ENCODE assay signal across 23 cellular contexts in the genomic region with DNA sequence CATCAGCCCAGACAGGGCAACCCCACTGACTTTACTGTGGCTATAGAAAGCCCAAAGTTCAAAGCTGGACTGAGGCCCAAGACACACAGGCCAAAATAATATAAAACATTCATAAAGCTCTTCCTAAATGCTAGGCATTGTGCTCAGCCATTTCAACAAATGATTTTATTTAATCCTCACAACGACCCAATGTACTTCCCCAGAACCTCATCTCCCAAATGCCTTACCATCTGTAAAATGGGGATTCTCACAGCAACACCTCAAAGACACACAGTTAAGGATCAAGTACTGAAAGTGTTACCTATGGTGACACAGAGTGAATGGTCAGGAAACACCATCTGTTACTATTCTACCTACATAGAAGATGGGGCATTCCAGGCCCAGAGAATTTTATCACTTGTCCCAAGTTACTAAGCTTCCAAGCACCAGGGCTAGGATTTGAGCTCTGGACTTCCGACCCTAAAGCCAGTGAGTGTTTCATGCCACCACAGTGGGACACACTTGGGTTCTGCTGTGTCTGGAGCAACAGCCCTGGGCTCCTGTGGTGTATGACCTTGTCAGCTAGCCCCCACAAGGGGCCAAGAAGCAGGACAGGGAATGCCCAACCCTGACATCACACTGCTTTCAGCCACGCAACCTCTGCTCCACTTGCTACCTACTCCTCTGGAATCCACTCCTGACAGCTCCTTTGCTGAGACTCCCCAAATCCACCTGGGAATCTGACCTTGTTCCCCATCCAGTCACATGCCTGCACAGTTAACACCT. TPM values are rescaled to one million over a fixed set of nuclear protein-coding genes. Genes with fewer than 3 reads are reported as not detected.
DNase-seq lines count a peak whose midpoint lies in the region; ATAC-seq, FAIRE-seq and TF ChIP-seq lines count a peak whose summit lies in the region.
"Had no signal": no experiment of that assay in that cellular context is flagged by ENCODE, and none has a peak within 500 bp of the region (broad histone marks: within the 10 kb centered on the region; RNA-seq: fewer than 3 reads in every experiment).

No MANE protein-coding gene starts in this region.

- H3K4me2 ChIP-seq in IMR-90 (ENCODE audit: low read depth, low read length) (no peak overlapping the region), H1 (ENCODE audit: insufficient read depth in 1 of 2, low read depth in 2 of 2, low read length in 2 of 2) (no peak overlapping the region)

- H2AFZ ChIP-seq in IMR-90 (replicated peaks; ENCODE audit: low read length, poor library complexity): no peak overlapping the region
- H2AFZ ChIP-seq in H1 (ENCODE audit: low read length): no peak overlapping the region

- H4K91ac ChIP-seq in IMR-90 (ENCODE audit: insufficient read depth, low read depth, low read length) (no peak overlapping the region), H1 (replicated peaks; ENCODE audit: insufficient read length, low read length) (no peak overlapping the region)

- no peak for DNase-seq in IMR-90
- DNase-seq in H1 (ENCODE audit: low read depth in 1 of 2, low spot score in 2 of 2): no peak
- no peak for DNase-seq in progenitor cell of endocrine pancreas (ENCODE audit: low spot score, unreplicated experiment)
- DNase-seq in activated CD4-positive, alpha-beta T cell treated with anti-CD3 and anti-CD28 coated beads for 48 hours: no peak
- no peak for DNase-seq in breast epithelium (ENCODE audit: low spot score in 2 of 2)
- no peak for DNase-seq in anterior cingulate cortex (lab: John Stamatoyannopoulos, UW)
- DNase-seq: ACHN; DMS79 treated with DMSO at 0.1 percent for 48 hours; GOT3; MM.1S; NCI-H1092; NCI-H2081; NCI-H2171 treated with DMSO at 0.1 percent for 48 hours; NCI-H446 treated with DMSO at 0.1 percent for 48 hours; NK-92 treated with Interleukin-12 subunit alpha and Interleukin-12 subunit beta, amount 100 ng/mL, for 24 hours; SHP77 treated with DMSO at 0.1 percent for 48 hours; SK-N-SH had no signal

- no peaks in the 10 kb centered on the region for H3K27me3 Mint-ChIP-seq in progenitor cell of endocrine pancreas

- H3K23ac ChIP-seq in IMR-90 (ENCODE audit: low read depth, low read length): peak overlapping the region; percentile 41; the same call in 1 of the 2 replicates
- H3K23ac ChIP-seq in H1 (ENCODE audit: insufficient read length): no peak overlapping the region

- H3K79me1 ChIP-seq in IMR-90 (ENCODE audit: low read depth in 1 of 2, low read length in 2 of 2) (peaks cover 7 to 88% of the 10 kb centered on the region in 2 experiments; a peak in 3 of 4 replicates), H1 (ENCODE audit: low read depth, low read length) (peaks cover 16% of the 10 kb centered on the region)

- H3K36me3 ChIP-seq in IMR-90 (ENCODE audit: control insufficient read depth, insufficient read depth, low read length) (peaks cover 12% of the 10 kb centered on the region), H1 (ENCODE audit: control insufficient read depth in 2 of 4, insufficient read depth in 4 of 4, low read length in 3 of 4) (no peaks in the 10 kb centered on the region), breast epithelium (no peaks in the 10 kb centered on the region)

- no peak overlapping the region for H3K4me3 Mint-ChIP-seq in progenitor cell of endocrine pancreas (ENCODE audit: low read depth)

- dilution Hi-C loops in IMR-90 (cut with HindIII; ENCODE audit: low sequenced_read_pairs, unreplicated experiment): loop anchor here (25.0 kb wide), 1 partner anchor 117 kb away; no protein-coding TSS in a partner anchor

- WGBS in IMR-90 (ENCODE audit: extremely low coverage in 2 of 2, insufficient read length in 1 of 2), 2 experiments: 100% methylated on average over 1 of the region's 3 CpGs; no CpG with 5 or more reads in 1 of the 2 experiments
- WGBS in H1 (ENCODE audit: extremely low coverage in 1 of 2, insufficient coverage in 1 of 2, insufficient read length in 1 of 2, insufficient replicate concordance in 2 of 2, low coverage in 1 of 2, low lambda C conversion rate in 2 of 2, missing lambda C conversion rate in 1 of 2), 2 experiments: 86% methylated on average over 3 of the region's 3 CpGs; no CpG with 5 or more reads in 1 of the 2 experiments

- H2BK15ac ChIP-seq in IMR-90 (ENCODE audit: low read depth, low read length): no peak overlapping the region
- no peak overlapping the region for H2BK15ac ChIP-seq in H1 (ENCODE audit: low read length)

- H4K5ac ChIP-seq in IMR-90 (ENCODE audit: low read depth, low read length): no peak overlapping the region
- no peak overlapping the region for H4K5ac ChIP-seq in H1 (ENCODE audit: insufficient read length, low read depth, low read length)

- H3K23me2 ChIP-seq in H1 (ENCODE audit: low read depth, low read length): no peaks in the 10 kb centered on the region

- no peaks in the 10 kb centered on the region for H3K9me3 Mint-ChIP-seq in progenitor cell of endocrine pancreas (ENCODE audit: low read depth)

- TF ChIP-seq POLR2A in IMR-90 (IDR thresholded peaks at IDR 0.05; ENCODE audit: low read depth, low read length): no peak
- no peak for TF ChIP-seq POLR2A in H1 (IDR thresholded peaks at IDR 0.05; ENCODE audit: control extremely low read depth in 1 of 2, low read depth in 2 of 2, low read length in 2 of 2)
- TF ChIP-seq POLR2A in breast epithelium (IDR thresholded peaks at IDR 0.05): no peak

- peaks cover 72% of the 10 kb centered on the region for H4K20me1 ChIP-seq in IMR-90 (ENCODE audit: insufficient read depth, low read length)
- H4K20me1 ChIP-seq in H1 (replicated peaks in 1 of 2; ENCODE audit: control insufficient read depth in 1 of 2, insufficient read depth in 2 of 2, low read length in 2 of 2): peaks cover 0 to 8% of the 10 kb centered on the region in 2 experiments

- peaks cover 54% of the 10 kb centered on the region for H3K9me1 ChIP-seq in IMR-90 (ENCODE audit: insufficient read depth, low read length)

- no peak overlapping the region for H3K4me3 ChIP-seq in IMR-90 (ENCODE audit: insufficient read depth, low read depth, low read length)
- no peak overlapping the region for H3K4me3 ChIP-seq in H1 (ENCODE audit: extremely low read depth in 1 of 4, insufficient read depth in 2 of 4, low read depth in 3 of 4, low read length in 4 of 4)
- H3K4me3 ChIP-seq in breast epithelium: no peak overlapping the region

- BruUV-seq in IMR-90 (replicated peaks; lab: Mats Ljungman, UMichigan): no TSS peak

- TF ChIP-seq CTCF in IMR-90 (conservative IDR thresholded peaks at IDR 0.05; ENCODE audit: low read depth, low read length): no peak
- no peak for TF ChIP-seq CTCF in H1 (IDR thresholded peaks at IDR 0.05; ENCODE audit: control extremely low read depth in 1 of 3, insufficient read depth in 1 of 3, low read depth in 1 of 3, low read length in 3 of 3)
- no peak for TF ChIP-seq CTCF in progenitor cell of endocrine pancreas (IDR thresholded peaks at IDR 0.05; ENCODE audit: unreplicated experiment)
- no peak for TF ChIP-seq CTCF in breast epithelium (IDR thresholded peaks at IDR 0.05)

- H2BK20ac ChIP-seq in IMR-90 (ENCODE audit: low read depth, low read length): no peak overlapping the region
- no peak overlapping the region for H2BK20ac ChIP-seq in H1 (ENCODE audit: low read length)

- H3K56ac ChIP-seq in IMR-90 (ENCODE audit: extremely low read depth, insufficient read depth, low read length) (no peak overlapping the region), H1 (replicated peaks; ENCODE audit: insufficient read length, low read depth, low read length) (no peak overlapping the region)

- H2BK5ac ChIP-seq in IMR-90 (ENCODE audit: low read depth, low read length, poor library complexity, severe bottlenecking): no peak overlapping the region
- H2BK5ac ChIP-seq in H1 (ENCODE audit: low read depth, low read length): no peak overlapping the region

- in situ Hi-C loops in IMR-90 (cut with MboI; ENCODE audit: low sequenced_read_pairs): loop anchor here (25.0 kb wide), 1 partner anchor 567 kb away; the partner anchor contains the start of gene POLR1E

- H2AK5ac ChIP-seq in IMR-90 (ENCODE audit: low read depth, low read length) (no peak overlapping the region), H1 (ENCODE audit: low read depth, low read length) (no peak overlapping the region; the same call in 1 of the 2 replicates)

- H3K4me1 Mint-ChIP-seq in progenitor cell of endocrine pancreas (ENCODE audit: low read depth): peaks cover 37% of the 10 kb centered on the region

- no peak for TF ChIP-seq EP300 in H1 (IDR thresholded peaks at IDR 0.05; ENCODE audit: borderline replicate concordance in 1 of 2, low read depth in 2 of 2, low read length in 2 of 2)

- H3K4me1 ChIP-seq in IMR-90 (ENCODE audit: control insufficient read depth, insufficient read depth, low read length) (peaks cover 23% of the 10 kb centered on the region), H1 (replicated peaks in 1 of 4; ENCODE audit: control insufficient read depth in 3 of 4, insufficient read depth in 4 of 4, low read length in 3 of 4) (peaks cover 2 to 13% (median 7%) of the 10 kb centered on the region in 4 experiments; a peak in 6 of 7 replicates), breast epithelium (peaks cover 0 to 6% of the 10 kb centered on the region in 2 donors)

- H3K4ac ChIP-seq in IMR-90 (ENCODE audit: low read depth, low read length): peak overlapping the region; percentile 2; the same call in 1 of the 2 replicates
- no peak overlapping the region for H3K4ac ChIP-seq in H1 (replicated peaks; ENCODE audit: insufficient read length, low read depth, low read length)

- H3K27me3 ChIP-seq in IMR-90 (ENCODE audit: control insufficient read depth, insufficient read depth, low read length) (no peaks in the 10 kb centered on the region), H1 (replicated peaks in 1 of 4; ENCODE audit: control insufficient read depth in 3 of 4, extremely low read depth in 1 of 4, insufficient read depth in 3 of 4, low read length in 3 of 4) (no peaks in the 10 kb centered on the region), breast epithelium (no peaks in the 10 kb centered on the region)

- H3K27ac Mint-ChIP-seq in progenitor cell of endocrine pancreas: peak overlapping the region; percentile 15

- ATAC-seq in GM21447 (IDR thresholded peaks at IDR 0.05; ENCODE audit: unreplicated experiment) (peak; percentile 67), IMR-90 (ENCODE audit: low read depth) (no peak), HG02759 (IDR thresholded peaks at IDR 0.05; ENCODE audit: unreplicated experiment) (no peak)

- H2AK9ac ChIP-seq in IMR-90 (replicated peaks; ENCODE audit: low read depth, low read length, poor library complexity): no peak overlapping the region

- H3K18ac ChIP-seq in IMR-90 (ENCODE audit: low read depth, low read length) (no peak overlapping the region), H1 (ENCODE audit: extremely low read depth, low read length) (peak overlapping the region; percentile 6; the same call in 1 of the 2 replicates)

- POLR2A ChIA-PET in IMR-90 (lab: Charles Lee; ENCODE audit: unreplicated experiment) (no interaction called here), H1 (lab: Charles Lee; ENCODE audit: partially characterized antibody) (interaction anchor here (0.8 kb wide), 1 partner anchor 40 kb away, joined by 4 read pairs; no protein-coding TSS in a partner anchor)

- H3K36me3 Mint-ChIP-seq in progenitor cell of endocrine pancreas (ENCODE audit: insufficient read depth): peaks cover 4% of the 10 kb centered on the region

- no peak overlapping the region for H3K9ac ChIP-seq in IMR-90 (ENCODE audit: low read depth, low read length)
- no peak overlapping the region for H3K9ac ChIP-seq in H1 (replicated peaks in 1 of 4; ENCODE audit: extremely low read depth in 1 of 4, low read depth in 3 of 4, low read length in 3 of 4)
- H3K9ac ChIP-seq: SK-N-SH had no signal

- H2BK12ac ChIP-seq in H1 (ENCODE audit: low read depth, low read length): no peak overlapping the region

- peaks cover 0 to 34% of the 10 kb centered on the region in 2 experiments; a peak in 2 of 4 replicates for H3K79me2 ChIP-seq in H1 (ENCODE audit: control insufficient read depth in 1 of 2, insufficient read depth in 2 of 2, low read length in 2 of 2)

- intact Hi-C loops in IMR-90 (cut with micrococcal nuclease) (no loop called here), breast epithelium (cut with DNase I; ENCODE audit: low total_unique reads) (no loop called here)

- H4K8ac ChIP-seq in IMR-90 (ENCODE audit: low read depth in 2 of 2, low read length in 2 of 2) (no peak overlapping the region), H1 (ENCODE audit: extremely low read depth, insufficient read depth, low read length) (no peak overlapping the region)

- H3K9me3 ChIP-seq in IMR-90 (ENCODE audit: control insufficient read depth, insufficient read depth, low read length) (no peaks in the 10 kb centered on the region), H1 (ENCODE audit: insufficient read depth in 2 of 2, low read depth in 1 of 2, low read length in 1 of 2) (no peaks in the 10 kb centered on the region), breast epithelium (no peaks in the 10 kb centered on the region)
- H3K9me3 ChIP-seq: SK-N-SH had no signal

- no peak for FAIRE-seq in H1 (lab: Jason Lieb, UNC)
- FAIRE-seq: GM19239, HTR-8/SVneo, RCC 7860 had no signal

- H3K27ac ChIP-seq in IMR-90 (ENCODE audit: insufficient read depth, low read length): no peak overlapping the region
- no peak overlapping the region for H3K27ac ChIP-seq in H1 (ENCODE audit: low read depth, low read length)
- no peak overlapping the region for H3K27ac ChIP-seq in breast epithelium
- H3K27ac ChIP-seq: C4-2B had no signal

- H3K14ac ChIP-seq in IMR-90 (replicated peaks; ENCODE audit: low read depth, low read length) (no peak overlapping the region), H1 (ENCODE audit: insufficient read length) (no peak overlapping the region)

- CTCF ChIA-PET in IMR-90 (lab: Yijun Ruan, JAX): interaction anchor here (1.1 kb wide), 1 partner anchor 36 kb away, joined by 3 read pairs; no protein-coding TSS in a partner anchor
- CTCF ChIA-PET in H1 (lab: Charles Lee; ENCODE audit: partially characterized antibody): interaction anchor here (0.6 to 1.8 kb wide), 12 partner anchors 9 to 343 kb away, joined by 3 to 7 read pairs (median 3); no protein-coding TSS in a partner anchor

- TF ChIP-seq RAD21 in IMR-90 (IDR thresholded peaks at IDR 0.05; ENCODE audit: low read length): no peak
- no peak for TF ChIP-seq RAD21 in H1 (IDR thresholded peaks at IDR 0.05 in 1 of 2, conservative IDR thresholded peaks at IDR 0.05 in 1 of 2; ENCODE audit: low read depth in 2 of 2, low read length in 2 of 2)

- H2BK120ac ChIP-seq in IMR-90 (ENCODE audit: low read depth, low read length) (no peak overlapping the region), H1 (replicated peaks; ENCODE audit: low read depth, low read length) (no peak overlapping the region)

RNA-seq across cellular contexts. Expression of gene SHB, which starts 15.1 kb away (rescaled TPM):
- 6.1 and 7.8 TPM in 2 replicates for total RNA-seq in IMR-90 (2012; rRNA removed)
- polyA plus RNA-seq in IMR-90 (2012; rRNA removed): 20.4 and 22.9 TPM in 2 replicates
- 15.8 and 28.1 TPM in 2 replicates for polyA plus RNA-seq in IMR-90 (2012; cell fraction: cytosol; rRNA removed)
- 36.9 and 39.5 TPM in 2 replicates for polyA plus RNA-seq in IMR-90 (2012; cell fraction: nucleus; rRNA removed; ENCODE audit: low replicate concordance)
- total RNA-seq in H1 (2021; fragmentation: NEBNext Ultra II Directional; extraction: Animal tissue kit (Norgen Biotek cat#: 25700)): 12.6 and 13.7 TPM in 2 replicates
- 4.1 and 7.1 TPM in 2 replicates for polyA plus RNA-seq in H1 (2011; rRNA removed)
- 7.7 TPM for polyA plus RNA-seq in H1 (2011; cell fraction: cytosol; rRNA removed)
- 8.0 TPM for polyA plus RNA-seq in H1 (2011; cell fraction: nucleus; rRNA removed)
- polyA plus RNA-seq in H1 (2012, experiment 1 of 2): 5.9 to 8.4 TPM (median 7.6 TPM) in 4 replicates
- 6.2 TPM for polyA plus RNA-seq in H1 (2012, experiment 2 of 2)
- 4.7 TPM for polyA plus RNA-seq in H1 (2013, experiment 1 of 2)
- polyA plus RNA-seq in H1 (2013, experiment 2 of 2): 5.2 TPM
- 3.8 and 6.1 TPM in 2 replicates for polyA minus RNA-seq in H1 (2011; rRNA and poly(A)+ RNA removed)
- polyA minus RNA-seq in H1 (2011; cell fraction: cytosol; rRNA and poly(A)+ RNA removed): 9.8 TPM
- 12.9 TPM for polyA minus RNA-seq in H1 (2011; cell fraction: nucleus; rRNA and poly(A)+ RNA removed)
- 22.5 and 23.9 TPM in 2 replicates for total RNA-seq in progenitor cell of endocrine pancreas
- total RNA-seq in breast epithelium: 10 to 100 TPM in 2 of 3 donors, 1 to 10 TPM in 1; 3.8 to 18.7 (median 17.9) TPM
